Comparison of ENCODE assay signal across 8 cellular contexts in genomic region chr14:24135584-24135833, GRCh38. TPM values are rescaled to one million over a fixed set of nuclear protein-coding genes. Genes with fewer than 3 reads are reported as not detected.
DNase-seq lines count a peak whose midpoint lies in the region; ATAC-seq and TF ChIP-seq lines count a peak whose summit lies in the region.

No MANE protein-coding gene starts in this region.

- H3K27ac Mint-ChIP-seq in central memory CD8-positive, alpha-beta T cell (ENCODE audit: low read depth), result peak overlapping the region; percentile 89
- peak overlapping the region; percentile 59 to 84 for H3K27ac Mint-ChIP-seq in natural killer cell treated with Interleukin-12 subunit alpha and Interleukin-12 subunit beta and Interleukin-15 and Interleukin-18, amount 100 ng/mL, for 72 hours

- DNase-seq in HL-60 (ENCODE audit: low read depth in 1 of 2, low spot score in 1 of 2) (no peak), NCI-H748 (lab: John Stamatoyannopoulos, UW; ENCODE audit: unreplicated experiment) (no peak), NCI-H1092 (lab: John Stamatoyannopoulos, UW) (no peak)
- DNase-seq in central memory CD8-positive, alpha-beta T cell (ENCODE audit: low spot score in 2 of 2), result no peak
- no peak for DNase-seq in natural killer cell treated with Interleukin-12 subunit alpha and Interleukin-12 subunit beta and Interleukin-15 and Interleukin-18, amount 100 ng/mL, for 72 hours (ENCODE audit: low spot score)

- peak; percentile 12 for ATAC-seq in GM19351 (IDR thresholded peaks at IDR 0.05; ENCODE audit: unreplicated experiment)
- ATAC-seq in central memory CD8-positive, alpha-beta T cell (replicated peaks; ENCODE audit: extremely low read depth, poor library complexity, severe bottlenecking), result no peak
- ATAC-seq in natural killer cell treated with Interleukin-12 subunit alpha and Interleukin-12 subunit beta and Interleukin-15 and Interleukin-18, amount 100 ng/mL, for 72 hours, result no peak
- ATAC-seq in GM18868 (IDR thresholded peaks at IDR 0.05; ENCODE audit: unreplicated experiment), result no peak
- no peak for ATAC-seq in HG03095 (IDR thresholded peaks at IDR 0.05; ENCODE audit: unreplicated experiment)

- peak overlapping the region; percentile 36 for H3K27ac ChIP-seq in HL-60 (replicated peaks)

- peaks cover 51% of the 10 kb centered on the region for H3K4me1 Mint-ChIP-seq in central memory CD8-positive, alpha-beta T cell
- peaks cover 31% of the 10 kb centered on the region in 2 donors for H3K4me1 Mint-ChIP-seq in natural killer cell treated with Interleukin-12 subunit alpha and Interleukin-12 subunit beta and Interleukin-15 and Interleukin-18, amount 100 ng/mL, for 72 hours (ENCODE audit: low read depth in 2 of 2)

- H3K9me3 Mint-ChIP-seq in central memory CD8-positive, alpha-beta T cell, result no peaks in the 10 kb centered on the region
- no peaks in the 10 kb centered on the region for H3K9me3 Mint-ChIP-seq in natural killer cell treated with Interleukin-12 subunit alpha and Interleukin-12 subunit beta and Interleukin-15 and Interleukin-18, amount 100 ng/mL, for 72 hours

- peak overlapping the region; percentile 90 for H3K4me3 Mint-ChIP-seq in central memory CD8-positive, alpha-beta T cell
- peak overlapping the region; percentile 89 for H3K4me3 Mint-ChIP-seq in natural killer cell treated with Interleukin-12 subunit alpha and Interleukin-12 subunit beta and Interleukin-15 and Interleukin-18, amount 100 ng/mL, for 72 hours

- TF ChIP-seq CTCF in HL-60 (IDR thresholded peaks at IDR 0.05; ENCODE audit: insufficient read depth, low read length), result no peak

- H3K4me3 ChIP-seq in HL-60 (replicated peaks; ENCODE audit: insufficient read depth, low read length), result peak overlapping the region; percentile 85

- H3K27me3 Mint-ChIP-seq in central memory CD8-positive, alpha-beta T cell, result no peaks in the 10 kb centered on the region
- no peaks in the 10 kb centered on the region for H3K27me3 Mint-ChIP-seq in natural killer cell treated with Interleukin-12 subunit alpha and Interleukin-12 subunit beta and Interleukin-15 and Interleukin-18, amount 100 ng/mL, for 72 hours

- H3K27me3 ChIP-seq in HL-60 (ENCODE audit: insufficient read depth, poor library complexity, severe bottlenecking), result no peaks in the 10 kb centered on the region

- peaks cover 12% of the 10 kb centered on the region for H3K36me3 Mint-ChIP-seq in central memory CD8-positive, alpha-beta T cell (ENCODE audit: insufficient read depth)
- peaks cover 13% of the 10 kb centered on the region for H3K36me3 Mint-ChIP-seq in natural killer cell treated with Interleukin-12 subunit alpha and Interleukin-12 subunit beta and Interleukin-15 and Interleukin-18, amount 100 ng/mL, for 72 hours

RNA-seq across cellular contexts. Expression of gene PSME1, which starts 0.5 kb away (rescaled TPM):
- total RNA-seq in natural killer cell treated with Interleukin-12 subunit alpha and Interleukin-12 subunit beta and Interleukin-15 and Interleukin-18, amount 100 ng/mL, for 72 hours, result 100 to 1,000 TPM; 237 to 406 TPM

RNA-seq across cellular contexts. Expression of gene FITM1, which starts 5.0 kb away (rescaled TPM):
- 1 to 10 TPM in 1 of 2 donors, under 1 TPM in 1; 0.67 to 1.8 TPM for total RNA-seq in natural killer cell treated with Interleukin-12 subunit alpha and Interleukin-12 subunit beta and Interleukin-15 and Interleukin-18, amount 100 ng/mL, for 72 hours

RNA-seq across cellular contexts. Expression of gene EMC9, which starts 5.9 kb away (rescaled TPM):
- total RNA-seq in natural killer cell treated with Interleukin-12 subunit alpha and Interleukin-12 subunit beta and Interleukin-15 and Interleukin-18, amount 100 ng/mL, for 72 hours, result 10 to 100 TPM; 28.7 to 37.5 TPM

RNA-seq across cellular contexts. Expression of gene PSME2, which starts 10.9 kb away (rescaled TPM):
- 100 to 1,000 TPM; 600 to 673 TPM for total RNA-seq in natural killer cell treated with Interleukin-12 subunit alpha and Interleukin-12 subunit beta and Interleukin-15 and Interleukin-18, amount 100 ng/mL, for 72 hours

RNA-seq across cellular contexts. Expression of gene RNF31, which starts 11.8 kb away (rescaled TPM):
- 100 to 1,000 TPM; 115 to 170 TPM for total RNA-seq in natural killer cell treated with Interleukin-12 subunit alpha and Interleukin-12 subunit beta and Interleukin-15 and Interleukin-18, amount 100 ng/mL, for 72 hours
